ENCODE assay signal across 33 cellular contexts in genomic region chr11:126006068-126006467, GRCh38.
"Had no signal": no experiment of that assay in that cellular context is flagged by ENCODE, and none has a peak within 500 bp of the region (broad histone marks: within the 10 kb centered on the region; RNA-seq: fewer than 3 reads in every experiment).

No MANE protein-coding gene starts in this region.

- H3K27ac ChIP-seq: adrenal gland, body of pancreas, epithelial cell of prostate, esophagus squamous epithelium had no signal

- H3K4me1 Mint-ChIP-seq: activated CD4-positive, alpha-beta T cell treated with anti-CD3 and anti-CD28 coated beads, Interleukin-2, amount 10 ng/mL, durations not matched to agents 24 days and 14 days; activated naive CD4-positive, alpha-beta T cell treated with anti-CD3 and anti-CD28 coated beads, Interleukin-2, amount 50 U/mL, for 24 hours; activated naive CD8-positive, alpha-beta T cell treated with anti-CD3 and anti-CD28 coated beads for 36 hours; activated naive CD8-positive, alpha-beta T cell treated with anti-CD3 and anti-CD28 coated beads, Interleukin-2, amount 50 U/mL, for 24 hours had no signal

- H3K4me1 ChIP-seq: adrenal gland, body of pancreas had no signal

- H3K4me3 Mint-ChIP-seq: activated CD4-positive, alpha-beta memory T cell treated with anti-CD3 and anti-CD28 coated beads for 36 hours; activated CD4-positive, alpha-beta T cell treated with anti-CD3 and anti-CD28 coated beads for 36 hours; activated CD4-positive, alpha-beta T cell treated with anti-CD3 and anti-CD28 coated beads, Interleukin-2, amount 10 ng/mL, durations not matched to agents 24 days and 14 days; activated CD8-positive, alpha-beta memory T cell treated with anti-CD3 and anti-CD28 coated beads, Interleukin-2, amount 10 ng/mL, durations not matched to agents 7 days and 5 days; activated CD8-positive, alpha-beta T cell treated with anti-CD3 and anti-CD28 coated beads, Interleukin-2, amount 10 ng/mL, durations not matched to agents 7 days and 5 days; activated naive CD4-positive, alpha-beta T cell treated with anti-CD3 and anti-CD28 coated beads for 36 hours; activated naive CD4-positive, alpha-beta T cell treated with anti-CD3 and anti-CD28 coated beads, Interleukin-2, amount 50 U/mL, for 24 hours; activated naive CD8-positive, alpha-beta T cell treated with anti-CD3 and anti-CD28 coated beads for 36 hours; activated naive CD8-positive, alpha-beta T cell treated with anti-CD3 and anti-CD28 coated beads, Interleukin-2, amount 50 U/mL, for 24 hours; activated T-helper 1 cell treated with anti-CD3 and anti-CD28 coated beads, Interleukin-12 subunit alpha, Interleukin-12 subunit beta, Interleukin-2, Interleukin-4 antibody, amounts not matched to agents 30 ng/mL and 10 ng/mL and 1 ng/mL, durations not matched to agents 14 hours and 24 hours and 36 hours; T-helper 17 cell had no signal

- H3K27ac Mint-ChIP-seq: activated CD4-positive, alpha-beta memory T cell treated with anti-CD3 and anti-CD28 coated beads for 36 hours; activated CD4-positive, alpha-beta T cell treated with anti-CD3 and anti-CD28 coated beads for 36 hours; activated CD4-positive, alpha-beta T cell treated with anti-CD3 and anti-CD28 coated beads, Interleukin-2, amount 10 ng/mL, durations not matched to agents 24 days and 14 days; activated CD8-positive, alpha-beta memory T cell treated with anti-CD3 and anti-CD28 coated beads, Interleukin-2, amount 10 ng/mL, durations not matched to agents 7 days and 5 days; activated CD8-positive, alpha-beta T cell treated with anti-CD3 and anti-CD28 coated beads, Interleukin-2, amount 10 ng/mL, durations not matched to agents 7 days and 5 days; activated naive CD4-positive, alpha-beta T cell treated with anti-CD3 and anti-CD28 coated beads for 36 hours; activated naive CD4-positive, alpha-beta T cell treated with anti-CD3 and anti-CD28 coated beads, Interleukin-2, amount 50 U/mL, for 24 hours; activated naive CD8-positive, alpha-beta T cell treated with anti-CD3 and anti-CD28 coated beads for 36 hours; activated naive CD8-positive, alpha-beta T cell treated with anti-CD3 and anti-CD28 coated beads, Interleukin-2, amount 50 U/mL, for 24 hours; activated T-helper 1 cell treated with anti-CD3 and anti-CD28 coated beads, Interleukin-12 subunit alpha, Interleukin-12 subunit beta, Interleukin-2, Interleukin-4 antibody, amounts not matched to agents 30 ng/mL and 10 ng/mL and 1 ng/mL, durations not matched to agents 14 hours and 24 hours and 36 hours; activated T-helper 2 cell treated with anti-CD3 and anti-CD28 coated beads, Interferon-gamma antibody, Interleukin-2, Interleukin-4, amounts not matched to agents 10 μg/mL and 5 μg/mL and 100 μg/mL, durations not matched to agents 14 hours and 24 hours and 36 hours; T-helper 17 cell had no signal

- DNase-seq: activated CD4-positive, alpha-beta memory T cell treated with anti-CD3 and anti-CD28 coated beads for 36 hours; activated CD4-positive, alpha-beta T cell treated with anti-CD3 and anti-CD28 coated beads for 36 hours; activated CD4-positive, alpha-beta T cell treated with anti-CD3 and anti-CD28 coated beads, Interleukin-2, amount 10 ng/mL, durations not matched to agents 24 days and 14 days; activated CD4-positive, CD25-positive, alpha-beta regulatory T cell; activated CD4-positive, CD25-positive, alpha-beta regulatory T cell treated with anti-CD3 and anti-CD28 coated beads, Interleukin-2, amount 50 U/mL, for 72 hours; activated CD8-positive, alpha-beta memory T cell treated with anti-CD3 and anti-CD28 coated beads, Interleukin-2, amount 10 ng/mL, durations not matched to agents 7 days and 5 days; activated CD8-positive, alpha-beta memory T cell treated with anti-CD3 and anti-CD28 coated beads, Interleukin-2, amount 50 U/mL, for 4 hours; activated CD8-positive, alpha-beta T cell treated with anti-CD3 and anti-CD28 coated beads, Interleukin-2, amount 10 ng/mL, durations not matched to agents 7 days and 5 days; activated effector memory CD4-positive, alpha-beta T cell treated with anti-CD3 and anti-CD28 coated beads, Interleukin-2, amount 50 U/mL, for 16 hours; activated naive CD4-positive, alpha-beta T cell treated with anti-CD3 and anti-CD28 coated beads for 36 hours; activated naive CD8-positive, alpha-beta T cell treated with anti-CD3 and anti-CD28 coated beads for 36 hours; activated naive CD8-positive, alpha-beta T cell treated with anti-CD3 and anti-CD28 coated beads, Interleukin-2, amount 50 U/mL, for 24 hours; activated T-cell treated with anti-CD3 and anti-CD28 coated beads, Interleukin-2, amount 50 U/mL, for 1 hour; activated T-cell treated with anti-CD3 and anti-CD28 coated beads, Interleukin-2, amount 50 U/mL, for 48 hours; adrenal gland; amygdala; aorta; body of pancreas; caudate nucleus; cortex of kidney; dermis blood vessel endothelial cell; effector CD4-positive, alpha-beta T cell; esophagus squamous epithelium; foreskin melanocyte; T-helper 17 cell had no signal

- H3K27me3 ChIP-seq: adrenal gland, body of pancreas, esophagus squamous epithelium, gastroesophageal sphincter had no signal

- H3K9me3 ChIP-seq: adrenal gland, body of pancreas, esophagus squamous epithelium, gastroesophageal sphincter had no signal

- H3K4me3 ChIP-seq: adrenal gland, body of pancreas, esophagus squamous epithelium, gastroesophageal sphincter had no signal

- H3K27me3 Mint-ChIP-seq: activated CD4-positive, alpha-beta memory T cell treated with anti-CD3 and anti-CD28 coated beads for 36 hours; activated CD4-positive, alpha-beta T cell treated with anti-CD3 and anti-CD28 coated beads for 36 hours; activated naive CD4-positive, alpha-beta T cell treated with anti-CD3 and anti-CD28 coated beads, Interleukin-2, amount 50 U/mL, for 24 hours; activated naive CD8-positive, alpha-beta T cell treated with anti-CD3 and anti-CD28 coated beads for 36 hours; activated naive CD8-positive, alpha-beta T cell treated with anti-CD3 and anti-CD28 coated beads, Interleukin-2, amount 50 U/mL, for 24 hours; T-helper 17 cell had no signal

- ATAC-seq: activated CD4-positive, alpha-beta T cell treated with anti-CD3 and anti-CD28 coated beads for 36 hours; activated CD8-positive, alpha-beta memory T cell treated with anti-CD3 and anti-CD28 coated beads, Interleukin-2, amount 10 ng/mL, durations not matched to agents 7 days and 5 days; activated CD8-positive, alpha-beta T cell treated with anti-CD3 and anti-CD28 coated beads, Interleukin-2, amount 10 ng/mL, durations not matched to agents 7 days and 5 days; activated naive CD8-positive, alpha-beta T cell treated with anti-CD3 and anti-CD28 coated beads, Interleukin-2, amount 50 U/mL, for 24 hours; body of pancreas; gastroesophageal sphincter; T-helper 17 cell had no signal

- FAIRE-seq: colon, endometrium, endothelial cell of umbilical vein had no signal

- H3K36me3 ChIP-seq: adrenal gland had no signal

- H3K36me3 Mint-ChIP-seq: activated CD4-positive, alpha-beta memory T cell treated with anti-CD3 and anti-CD28 coated beads for 36 hours; activated CD8-positive, alpha-beta memory T cell treated with anti-CD3 and anti-CD28 coated beads, Interleukin-2, amount 10 ng/mL, durations not matched to agents 7 days and 5 days had no signal

- H3K9me3 Mint-ChIP-seq: activated CD4-positive, alpha-beta memory T cell treated with anti-CD3 and anti-CD28 coated beads for 36 hours; activated CD4-positive, alpha-beta T cell treated with anti-CD3 and anti-CD28 coated beads, Interleukin-2, amount 10 ng/mL, durations not matched to agents 24 days and 14 days; activated naive CD4-positive, alpha-beta T cell treated with anti-CD3 and anti-CD28 coated beads for 36 hours; activated naive CD4-positive, alpha-beta T cell treated with anti-CD3 and anti-CD28 coated beads, Interleukin-2, amount 50 U/mL, for 24 hours; activated naive CD8-positive, alpha-beta T cell treated with anti-CD3 and anti-CD28 coated beads for 36 hours; activated naive CD8-positive, alpha-beta T cell treated with anti-CD3 and anti-CD28 coated beads, Interleukin-2, amount 50 U/mL, for 24 hours; activated T-helper 1 cell treated with anti-CD3 and anti-CD28 coated beads, Interleukin-12 subunit alpha, Interleukin-12 subunit beta, Interleukin-2, Interleukin-4 antibody, amounts not matched to agents 30 ng/mL and 10 ng/mL and 1 ng/mL, durations not matched to agents 14 hours and 24 hours and 36 hours; activated T-helper 2 cell treated with anti-CD3 and anti-CD28 coated beads, Interferon-gamma antibody, Interleukin-2, Interleukin-4, amounts not matched to agents 10 μg/mL and 5 μg/mL and 100 μg/mL, durations not matched to agents 14 hours and 24 hours and 36 hours had no signal
